1 cellular context compared by ENCODE assay signal in the genomic region with DNA sequence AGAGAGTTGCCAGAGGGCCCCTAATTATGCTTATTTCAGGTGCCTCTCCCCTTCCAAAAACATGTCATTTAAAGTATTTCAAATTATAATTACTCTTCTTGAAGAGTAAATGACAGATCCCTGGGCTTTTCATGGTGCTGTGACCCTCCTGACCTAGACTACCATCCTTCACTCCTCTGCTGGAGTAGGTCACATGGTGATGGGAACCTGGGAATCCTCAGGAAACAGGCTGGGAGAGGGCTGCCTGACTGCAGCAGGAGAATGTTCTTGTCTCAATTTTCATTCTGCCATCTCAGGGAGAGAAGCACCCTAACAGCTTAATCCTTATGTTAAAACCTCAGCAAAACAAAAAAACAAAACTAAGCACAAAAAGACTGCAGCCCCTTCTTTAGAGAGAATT.
TF ChIP-seq lines count a peak whose summit lies in the region.

No MANE protein-coding gene starts in this region.

TF ChIP-seq in GM23338, 12 proteins besides CTCF, POLR2A, EP300 and RAD21 (continued from another document):
- TF ChIP-seq ZNF462 (CRISPR knock-in tag; IDR thresholded peaks at IDR 0.05), result no peak
